Comparison of ENCODE assay signal across 14 cellular contexts in genomic region chr13:79812070-79812850, GRCh38.
DNase-seq lines count a peak whose midpoint lies in the region; ATAC-seq and TF ChIP-seq lines count a peak whose summit lies in the region.
"Had no signal": no experiment of that assay in that cellular context is flagged by ENCODE, and none has a peak within 500 bp of the region (broad histone marks: within the 10 kb centered on the region; RNA-seq: fewer than 3 reads in every experiment).

No MANE protein-coding gene starts in this region.

- peak; percentile 51 for ATAC-seq in GM19468 (IDR thresholded peaks at IDR 0.05; ENCODE audit: extremely low read depth, unreplicated experiment)
- ATAC-seq in HG03064 (IDR thresholded peaks at IDR 0.05; ENCODE audit: low read depth, unreplicated experiment): peak; percentile 80
- no peak for ATAC-seq in T-helper 17 cell
- ATAC-seq: activated T-cell treated with anti-CD3 and anti-CD28 coated beads, Interleukin-2, amount 50 U/mL, for 72 hours had no signal

- H3K4me1 Mint-ChIP-seq in activated T-cell treated with anti-CD3 and anti-CD28 coated beads, Interleukin-2, amount 50 U/mL, for 24 hours (ENCODE audit: low read depth): no peaks in the 10 kb centered on the region
- no peaks in the 10 kb centered on the region for H3K4me1 Mint-ChIP-seq in T-helper 17 cell
- no peaks in the 10 kb centered on the region for H3K4me1 Mint-ChIP-seq in T-helper 2 cell treated with Interferon-gamma antibody and Interleukin-4, amounts not matched to agents 5 μg/mL and 100 μg/mL, for 36 hours (ENCODE audit: low read depth)

- no peak overlapping the region for H3K4me3 Mint-ChIP-seq in activated T-cell treated with anti-CD3 and anti-CD28 coated beads, Interleukin-2, amount 50 U/mL, for 24 hours
- no peak overlapping the region for H3K4me3 Mint-ChIP-seq in T-helper 17 cell
- no peak overlapping the region for H3K4me3 Mint-ChIP-seq in T-helper 2 cell treated with Interferon-gamma antibody and Interleukin-4, amounts not matched to agents 5 μg/mL and 100 μg/mL, for 36 hours
- H3K4me3 Mint-ChIP-seq: activated T-cell treated with anti-CD3 and anti-CD28 coated beads, Interleukin-2, amount 50 U/mL, for 72 hours had no signal

- H3K27me3 Mint-ChIP-seq in activated T-cell treated with anti-CD3 and anti-CD28 coated beads, Interleukin-2, amount 50 U/mL, for 24 hours: no peaks in the 10 kb centered on the region
- H3K27me3 Mint-ChIP-seq in T-helper 17 cell: no peaks in the 10 kb centered on the region
- H3K27me3 Mint-ChIP-seq in T-helper 2 cell treated with Interferon-gamma antibody and Interleukin-4, amounts not matched to agents 5 μg/mL and 100 μg/mL, for 36 hours (ENCODE audit: low read depth): no peaks in the 10 kb centered on the region

- H3K36me3 Mint-ChIP-seq in activated T-cell treated with anti-CD3 and anti-CD28 coated beads, Interleukin-2, amount 50 U/mL, for 24 hours (ENCODE audit: low read depth): no peaks in the 10 kb centered on the region
- H3K36me3 Mint-ChIP-seq in T-helper 17 cell (ENCODE audit: low read depth): no peaks in the 10 kb centered on the region
- H3K36me3 Mint-ChIP-seq in T-helper 2 cell treated with Interferon-gamma antibody and Interleukin-4, amounts not matched to agents 5 μg/mL and 100 μg/mL, for 36 hours (ENCODE audit: low read depth): no peaks in the 10 kb centered on the region

- no peak overlapping the region for H3K4me3 ChIP-seq in GM12865 (ENCODE audit: low read depth, low read length)
- H3K4me3 ChIP-seq: uterus had no signal

- DNase-seq in GM12865 (ENCODE audit: low read depth): peak; percentile 38
- DNase-seq in OCI-M1 (lab: John Stamatoyannopoulos, UW): peak; percentile 59
- DNase-seq in NCI-H774 (lab: John Stamatoyannopoulos, UW): no peak
- DNase-seq in activated T-cell treated with anti-CD3 and anti-CD28 coated beads, Interleukin-2, amount 50 U/mL, for 24 hours: no peak
- no peak for DNase-seq in T-helper 17 cell
- DNase-seq in T-helper 2 cell treated with Interferon-gamma antibody and Interleukin-4, amounts not matched to agents 5 μg/mL and 100 μg/mL, for 36 hours (ENCODE audit: low spot score): no peak
- DNase-seq: activated T-cell treated with anti-CD3 and anti-CD28 coated beads, Interleukin-2, amount 50 U/mL, for 72 hours; BE2C; hypothalamus; NCI-H1417; stimulated activated CD4-positive, alpha-beta T cell treated with anti-CD3 and anti-CD28 coated beads, Interleukin-4, amount 100 ng/mL, for 1 hour; uterus had no signal

- no peak overlapping the region for H3K27ac Mint-ChIP-seq in activated T-cell treated with anti-CD3 and anti-CD28 coated beads, Interleukin-2, amount 50 U/mL, for 24 hours
- H3K27ac Mint-ChIP-seq in T-helper 17 cell: no peak overlapping the region
- no peak overlapping the region for H3K27ac Mint-ChIP-seq in T-helper 2 cell treated with Interferon-gamma antibody and Interleukin-4, amounts not matched to agents 5 μg/mL and 100 μg/mL, for 36 hours
- H3K27ac Mint-ChIP-seq: activated T-cell treated with anti-CD3 and anti-CD28 coated beads, Interleukin-2, amount 50 U/mL, for 72 hours had no signal

- no peaks in the 10 kb centered on the region for H3K9me3 Mint-ChIP-seq in activated T-cell treated with anti-CD3 and anti-CD28 coated beads, Interleukin-2, amount 50 U/mL, for 24 hours
- H3K9me3 Mint-ChIP-seq in T-helper 2 cell treated with Interferon-gamma antibody and Interleukin-4, amounts not matched to agents 5 μg/mL and 100 μg/mL, for 36 hours: no peaks in the 10 kb centered on the region

- TF ChIP-seq CTCF in GM12865 (IDR thresholded peaks at IDR 0.05; ENCODE audit: insufficient read depth, low read depth, low read length, missing control alignments): no peak

- no peaks in the 10 kb centered on the region for H3K9me3 ChIP-seq in T-helper 17 cell (ENCODE audit: control insufficient read depth, low read length, poor library complexity, severe bottlenecking)
- H3K9me3 ChIP-seq: BE2C, uterus had no signal

Comparison
In these comparisons a context has a peak if more than half of its experiments do, and no peak if none do; other contexts are left out.
1. DNase-seq: peak in GM12865 (single experiment) and OCI-M1 (single experiment); none in NCI-H774 (single experiment), activated T-cell treated with anti-CD3 and anti-CD28 coated beads, Interleukin-2, amount 50 U/mL, for 24 hours (single experiment), T-helper 17 cell (0 of 3) and T-helper 2 cell treated with Interferon-gamma antibody and Interleukin-4, amounts not matched to agents 5 μg/mL and 100 μg/mL, for 36 hours (single experiment).